36 cellular contexts compared by ENCODE assay signal in the genomic region with DNA sequence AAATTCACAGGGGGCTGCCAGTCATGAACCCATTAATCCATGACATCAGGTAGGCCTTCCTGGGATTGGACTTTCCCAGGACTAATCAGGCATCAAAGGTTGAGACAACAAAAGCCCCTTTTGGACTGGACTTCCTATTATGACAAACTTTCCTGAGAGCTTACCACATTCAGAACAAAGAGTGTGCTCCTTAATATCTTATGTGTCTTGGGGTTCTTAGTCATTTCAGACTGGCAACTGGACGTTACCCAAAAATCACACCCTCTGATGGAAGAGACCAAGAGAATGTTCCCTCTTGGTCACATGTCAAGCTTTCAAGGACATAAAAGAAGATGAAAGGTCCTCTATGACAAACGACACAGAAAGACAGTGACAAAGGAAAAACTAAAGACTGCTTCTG. TPM values are rescaled to one million over a fixed set of nuclear protein-coding genes. Genes with fewer than 3 reads are reported as not detected.
"Had no signal": no experiment of that assay in that cellular context is flagged by ENCODE, and none has a peak within 500 bp of the region (broad histone marks: within the 10 kb centered on the region; RNA-seq: fewer than 3 reads in every experiment).

No MANE protein-coding gene starts in this region.

- H3K9ac ChIP-seq: SK-N-SH had no signal

- H3K4me1 ChIP-seq: ascending aorta, Peyer's patch, SJSA1 had no signal

- DNase-seq: activated CD4-positive, alpha-beta T cell treated with anti-CD3 and anti-CD28 coated beads, Interleukin-2, amount 10 ng/mL, durations not matched to agents 24 days and 14 days; activated CD4-positive, alpha-beta T cell treated with anti-CD3 and anti-CD28 coated beads, Interleukin-2, amount 50 U/mL, for 4 hours; activated CD8-positive, alpha-beta T cell treated with anti-CD3 and anti-CD28 coated beads for 36 hours; activated effector memory CD4-positive, alpha-beta T cell treated with anti-CD3 and anti-CD28 coated beads, Interleukin-2, amount 50 U/mL, for 16 hours; activated naive CD4-positive, alpha-beta T cell; activated naive CD8-positive, alpha-beta T cell treated with anti-CD3 and anti-CD28 coated beads, Interleukin-2, amount 10 ng/mL, durations not matched to agents 7 days and 5 days; activated T-cell treated with anti-CD3 and anti-CD28 coated beads, Interleukin-2, amount 50 U/mL, for 1 hour; activated T-cell treated with anti-CD3 and anti-CD28 coated beads, Interleukin-2, amount 50 U/mL, for 72 hours; amygdala; caudate nucleus; Karpas-422; MG63; NCI-H1048; NCI-H1436 treated with DMSO at 0.1 percent for 48 hours; NCI-H1694 treated with DMSO at 0.1 percent for 48 hours; NCI-H2029; NCI-H345; NCI-H524 treated with DMSO at 0.1 percent for 48 hours; PC-3; Peyer's patch; RPMI8226; SHP77 treated with DMSO at 0.1 percent for 48 hours; SK-N-SH had no signal

- H3K27ac ChIP-seq: ascending aorta, Peyer's patch, SJSA1 had no signal

- H3K27me3 ChIP-seq: ascending aorta, MG63, Peyer's patch, SJSA1 had no signal

- H3K4me1 Mint-ChIP-seq: activated CD4-positive, alpha-beta T cell treated with anti-CD3 and anti-CD28 coated beads, Interleukin-2, amount 10 ng/mL, durations not matched to agents 24 days and 14 days; activated naive CD4-positive, alpha-beta T cell treated with anti-CD3 and anti-CD28 coated beads, Interleukin-2, amount 50 U/mL, for 24 hours; activated naive CD8-positive, alpha-beta T cell treated with anti-CD3 and anti-CD28 coated beads, Interleukin-2, amount 10 ng/mL, durations not matched to agents 7 days and 5 days; activated T-helper 17 cell treated with anti-CD3 and anti-CD28 coated beads, Interleukin-2, amount 50 U/mL, for 72 hours had no signal

- H3K9me3 ChIP-seq: MG63, Peyer's patch, SJSA1, SK-N-SH had no signal

- H3K4me3 ChIP-seq: ascending aorta, MG63, Peyer's patch, SJSA1 had no signal

- H3K9me3 Mint-ChIP-seq: activated CD8-positive, alpha-beta T cell treated with anti-CD3 and anti-CD28 coated beads for 36 hours; activated naive CD4-positive, alpha-beta T cell treated with anti-CD3 and anti-CD28 coated beads, Interleukin-2, amount 50 U/mL, for 24 hours had no signal

- H3K27ac Mint-ChIP-seq: activated CD4-positive, alpha-beta T cell treated with anti-CD3 and anti-CD28 coated beads, Interleukin-2, amount 10 ng/mL, durations not matched to agents 24 days and 14 days; activated CD8-positive, alpha-beta T cell treated with anti-CD3 and anti-CD28 coated beads for 36 hours; activated naive CD4-positive, alpha-beta T cell treated with anti-CD3 and anti-CD28 coated beads, Interleukin-2, amount 50 U/mL, for 24 hours; activated naive CD8-positive, alpha-beta T cell treated with anti-CD3 and anti-CD28 coated beads, Interleukin-2, amount 10 ng/mL, durations not matched to agents 7 days and 5 days; activated T-cell treated with anti-CD3 and anti-CD28 coated beads, Interleukin-2, amount 50 U/mL, for 72 hours; activated T-helper 17 cell treated with anti-CD3 and anti-CD28 coated beads, Interleukin-2, amount 50 U/mL, for 72 hours; brain; T-helper 1 cell treated with Interleukin-12 subunit alpha and Interleukin-12 subunit beta and Interleukin-4 antibody, amounts not matched to agents 30 μg/mL and 1 μg/mL, for 36 hours; T-helper 2 cell treated with Interferon-gamma antibody and Interleukin-4, amounts not matched to agents 5 μg/mL and 100 μg/mL, for 36 hours had no signal

- H3K4me2 ChIP-seq: SK-N-SH had no signal

- H3K4me3 Mint-ChIP-seq: activated CD4-positive, alpha-beta T cell treated with anti-CD3 and anti-CD28 coated beads, Interleukin-2, amount 10 ng/mL, durations not matched to agents 24 days and 14 days; activated CD8-positive, alpha-beta T cell treated with anti-CD3 and anti-CD28 coated beads for 36 hours; activated naive CD4-positive, alpha-beta T cell treated with anti-CD3 and anti-CD28 coated beads, Interleukin-2, amount 50 U/mL, for 24 hours; activated naive CD8-positive, alpha-beta T cell treated with anti-CD3 and anti-CD28 coated beads, Interleukin-2, amount 10 ng/mL, durations not matched to agents 7 days and 5 days; activated T-cell treated with anti-CD3 and anti-CD28 coated beads, Interleukin-2, amount 50 U/mL, for 72 hours; activated T-helper 17 cell treated with anti-CD3 and anti-CD28 coated beads, Interleukin-2, amount 50 U/mL, for 72 hours; brain; T-helper 1 cell treated with Interleukin-12 subunit alpha and Interleukin-12 subunit beta and Interleukin-4 antibody, amounts not matched to agents 30 μg/mL and 1 μg/mL, for 36 hours; T-helper 2 cell treated with Interferon-gamma antibody and Interleukin-4, amounts not matched to agents 5 μg/mL and 100 μg/mL, for 36 hours had no signal

- H3K36me3 Mint-ChIP-seq: activated naive CD4-positive, alpha-beta T cell treated with anti-CD3 and anti-CD28 coated beads, Interleukin-2, amount 50 U/mL, for 24 hours; brain had no signal

- ATAC-seq: activated CD8-positive, alpha-beta T cell treated with anti-CD3 and anti-CD28 coated beads for 36 hours; activated T-cell treated with anti-CD3 and anti-CD28 coated beads, Interleukin-2, amount 50 U/mL, for 72 hours; activated T-helper 17 cell treated with anti-CD3 and anti-CD28 coated beads, Interleukin-2, amount 50 U/mL, for 72 hours; PC-3 had no signal

- H3K36me3 ChIP-seq: ascending aorta, MG63, Peyer's patch, SJSA1 had no signal

- H3K27me3 Mint-ChIP-seq: activated CD4-positive, alpha-beta T cell treated with anti-CD3 and anti-CD28 coated beads, Interleukin-2, amount 10 ng/mL, durations not matched to agents 24 days and 14 days; activated CD8-positive, alpha-beta T cell treated with anti-CD3 and anti-CD28 coated beads for 36 hours; activated naive CD4-positive, alpha-beta T cell treated with anti-CD3 and anti-CD28 coated beads, Interleukin-2, amount 50 U/mL, for 24 hours; activated naive CD8-positive, alpha-beta T cell treated with anti-CD3 and anti-CD28 coated beads, Interleukin-2, amount 10 ng/mL, durations not matched to agents 7 days and 5 days; activated T-helper 17 cell treated with anti-CD3 and anti-CD28 coated beads, Interleukin-2, amount 50 U/mL, for 72 hours had no signal

- FAIRE-seq: bronchial epithelial cell, TTC549 had no signal

RNA-seq across cellular contexts. Expression of gene PPP1R2C, which starts 31.6 kb away (rescaled TPM):
- total RNA-seq: activated CD4-positive, alpha-beta T cell treated with anti-CD3 and anti-CD28 coated beads, Interleukin-2, amount 10 ng/mL, durations not matched to agents 24 days and 14 days; activated CD8-positive, alpha-beta memory T cell treated with anti-CD3 and anti-CD28 coated beads for 36 hours; activated CD8-positive, alpha-beta T cell treated with anti-CD3 and anti-CD28 coated beads for 36 hours; activated naive CD8-positive, alpha-beta T cell treated with anti-CD3 and anti-CD28 coated beads, Interleukin-2, amount 10 ng/mL, durations not matched to agents 7 days and 5 days; activated T-helper 17 cell treated with anti-CD3 and anti-CD28 coated beads, Interleukin-2, amount 50 U/mL, for 72 hours; ascending aorta; bronchial epithelial cell; cerebellum; NCI-H460; PC-3; Peyer's patch; SJSA1 had no signal
- polyA plus RNA-seq: adipose tissue, SK-N-SH had no signal
